ENCODE assay signal across 9 cellular contexts in genomic region chr7:22496912-22497311, GRCh38. TPM values are rescaled to one million over a fixed set of nuclear protein-coding genes. Genes with fewer than 3 reads are reported as not detected.
DNase-seq lines count a peak whose midpoint lies in the region; TF ChIP-seq lines count a peak whose summit lies in the region.
"Not testable (repeated sequence)": the region's sequence is repeated elsewhere in the genome, so short reads cannot be mapped to it uniquely, and the experiment has no call there.
"Had no signal": no experiment of that assay in that cellular context is flagged by ENCODE, and none has a peak within 500 bp of the region (broad histone marks: within the 10 kb centered on the region; RNA-seq: fewer than 3 reads in every experiment).

No MANE protein-coding gene starts in this region.

- peak overlapping the region in 1 of 2 experiments; percentile 19; a peak in 1 of 4 replicates for H3K4me3 ChIP-seq in SK-N-SH (ENCODE audit: low read depth in 2 of 2, low read length in 1 of 2)
- H3K4me3 ChIP-seq in mammary epithelial cell (replicated peaks in 1 of 3; ENCODE audit: insufficient read depth in 1 of 3, low read depth in 2 of 3, low read length in 3 of 3), result not testable (repeated sequence)

- intact Hi-C loops in mammary epithelial cell (cut with micrococcal nuclease), result not testable (repeated sequence)

- 0 out of 2 replicates have a peak overlapping the region, but pooled peaks have one; percentile 40 for H2AFZ ChIP-seq in SK-N-SH (ENCODE audit: low read depth)
- not testable (repeated sequence) for H2AFZ ChIP-seq in mammary epithelial cell (ENCODE audit: low read depth, low read length)

- in situ Hi-C loops in mammary epithelial cell (cut with MboI; ENCODE audit: low sequenced_read_pairs in 2 of 2), result not testable (repeated sequence)

- POLR2A ChIA-PET in SK-N-SH (lab: Yijun Ruan, JAX), result not testable (repeated sequence)

- TF ChIP-seq RAD21 in SK-N-SH (IDR thresholded peaks at IDR 0.05; ENCODE audit: low read length), result not testable (repeated sequence)

- peak overlapping the region; percentile 89 for H3K4me2 ChIP-seq in SK-N-SH
- H3K4me2 ChIP-seq in mammary epithelial cell (ENCODE audit: insufficient read depth, low read depth, low read length), result not testable (repeated sequence)

- not testable (repeated sequence) for H3K9me3 ChIP-seq in SK-N-SH; mammary epithelial cell (replicated peaks; ENCODE audit: insufficient read depth, low read length)

- dilution Hi-C loops in mammary epithelial cell (cut with HindIII; ENCODE audit: low sequenced_read_pairs), result not testable (repeated sequence)

- WGBS in SK-N-SH (ENCODE audit: low lambda C conversion rate), result 11% methylated on average over 2 of the region's 2 CpGs
- WGBS in mammary epithelial cell (ENCODE audit: low coverage, missing lambda C conversion rate), result 3% methylated on average over 2 of the region's 2 CpGs

- H3F3A ChIP-seq in SK-N-SH (replicated peaks; ENCODE audit: insufficient read depth), result peaks cover 44% of the 10 kb centered on the region

- TF ChIP-seq EP300 in SK-N-SH (IDR thresholded peaks at IDR 0.05; ENCODE audit: borderline replicate concordance in 1 of 2, low read depth in 1 of 2, low read length in 1 of 2), result peak in 1 of 2 experiments; percentile 64; a peak in 2 of 4 replicates

- BruUV-seq in mammary epithelial cell (replicated peaks; lab: Mats Ljungman, UMichigan), result not testable (repeated sequence)

- H3K27ac ChIP-seq in SK-N-SH (ENCODE audit: low read depth in 2 of 2, low read length in 1 of 2), result peak overlapping the region in 1 of 2 experiments; percentile 91; a peak in 2 of 4 replicates
- not testable (repeated sequence) for H3K27ac ChIP-seq in mammary epithelial cell (ENCODE audit: insufficient read depth, low read depth, low read length)

- DNase-seq in Daoy (ENCODE audit: low read depth) (peak; percentile 56), HCEC 1CT (peak; percentile 67), NCI-H226 (peak; percentile 32), mammary epithelial cell (peak; percentile 58), fibroblast of gingiva (ENCODE audit: low read depth) (peak; percentile 77), hepatic stellate cell (ENCODE audit: low spot score) (peak; percentile 29)
- not testable (repeated sequence) for DNase-seq in SK-N-SH

- not testable (repeated sequence) for H4K20me1 ChIP-seq in SK-N-SH (ENCODE audit: insufficient read depth); mammary epithelial cell (ENCODE audit: insufficient read depth, low read length)

- peak overlapping the region; percentile 58; the same call in 1 of the 2 replicates for H3K9ac ChIP-seq in SK-N-SH
- not testable (repeated sequence) for H3K9ac ChIP-seq in mammary epithelial cell (ENCODE audit: insufficient read depth, low read length)

- peaks cover 34% of the 10 kb centered on the region for H3K79me2 ChIP-seq in SK-N-SH (ENCODE audit: insufficient read depth)
- H3K79me2 ChIP-seq in mammary epithelial cell (ENCODE audit: insufficient read depth, low read length), result not testable (repeated sequence)

- not testable (repeated sequence) for H3K9me2 ChIP-seq in SK-N-SH

- CTCF ChIA-PET in SK-N-SH (lab: Yijun Ruan, JAX); mammary epithelial cell (lab: Charles Lee; ENCODE audit: low non-redundant PET): not testable (repeated sequence)

- not testable (repeated sequence) for TF ChIP-seq CTCF in SK-N-SH (IDR thresholded peaks at IDR 0.05); mammary epithelial cell (conservative IDR thresholded peaks at IDR 0.05 in 1 of 2, IDR thresholded peaks at IDR 0.05 in 1 of 2; ENCODE audit: extremely low read depth in 1 of 2, insufficient read depth in 1 of 2, low read depth in 1 of 2, low read length in 2 of 2)

- H3K27me3 ChIP-seq in SK-N-SH (ENCODE audit: insufficient read depth); mammary epithelial cell (ENCODE audit: insufficient read depth, low read length): not testable (repeated sequence)

- H3K4me1 ChIP-seq in SK-N-SH (ENCODE audit: control insufficient read depth in 1 of 2, insufficient read depth in 2 of 2, low read depth in 1 of 2, low read length in 1 of 2), result peaks cover 3 to 27% of the 10 kb centered on the region in 2 experiments; a peak in 3 of 4 replicates
- not testable (repeated sequence) for H3K4me1 ChIP-seq in mammary epithelial cell (ENCODE audit: insufficient read depth, low read length)

- H3K36me3 ChIP-seq in SK-N-SH (replicated peaks in 1 of 2; ENCODE audit: control insufficient read depth in 1 of 2, insufficient read depth in 2 of 2, low read length in 1 of 2), result peaks cover 0 to 14% of the 10 kb centered on the region in 2 experiments
- H3K36me3 ChIP-seq in mammary epithelial cell (ENCODE audit: insufficient read depth, low read length), result not testable (repeated sequence)

TF ChIP-seq in SK-N-SH, 30 proteins besides CTCF, POLR2A, EP300 and RAD21:
- TF ChIP-seq PBX3 (IDR thresholded peaks at IDR 0.05) (0 out of 2 replicates have a peak, but pooled peaks have one; percentile 27), FOSL2 (IDR thresholded peaks at IDR 0.05; ENCODE audit: borderline replicate concordance, low read depth) (peak; percentile 84), TCF12 (IDR thresholded peaks at IDR 0.05) (peak; percentile 67; the same call in 1 of the 2 replicates), NFIC (IDR thresholded peaks at IDR 0.05; ENCODE audit: borderline replicate concordance) (peak; percentile 49; the same call in 1 of the 2 replicates), JUND (IDR thresholded peaks at IDR 0.05) (peak; percentile 72), MAX (IDR thresholded peaks at IDR 0.05; ENCODE audit: low read depth) (peak; percentile 37; the same call in 1 of the 2 replicates)

RNA-seq across cellular contexts. Expression of gene STEAP1B, which starts 3.1 kb away (rescaled TPM):
- 20.2 and 31.4 TPM in 2 replicates for total RNA-seq in Daoy (2014; rRNA removed; shearing (Covaris generic))
- 14.7 and 16.6 TPM in 2 replicates for polyA plus RNA-seq in SK-N-SH (2012; rRNA removed)
- polyA plus RNA-seq in SK-N-SH (2012; cell fraction: cytosol; rRNA removed), result 20.5 and 21.4 TPM in 2 replicates
- 5.5 and 9.3 TPM in 2 replicates for polyA plus RNA-seq in SK-N-SH (2012; cell fraction: nucleus; rRNA removed)
- total RNA-seq in mammary epithelial cell, result 1 to 10 TPM in 1 of 2 donors, under 1 TPM in 1; 0.17 to 1.6 TPM
- 0.26 TPM for polyA plus RNA-seq in mammary epithelial cell
- not detected for polyA minus RNA-seq in mammary epithelial cell
- total RNA-seq: CD4-positive, alpha-beta T cell; Right ventricle myocardium inferior had no signal
